ENCODE assay signal across 25 cellular contexts in genomic region chr17:9571201-9571600, GRCh38. TPM values are rescaled to one million over a fixed set of nuclear protein-coding genes. Genes with fewer than 3 reads are reported as not detected.
DNase-seq lines count a peak whose midpoint lies in the region; ATAC-seq and TF ChIP-seq lines count a peak whose summit lies in the region.
"Had no signal": no experiment of that assay in that cellular context is flagged by ENCODE, and none has a peak within 500 bp of the region (broad histone marks: within the 10 kb centered on the region; RNA-seq: fewer than 3 reads in every experiment).

No MANE protein-coding gene starts in this region.

- CTCF ChIA-PET in MCF 10A (lab: Yijun Ruan, JAX), result interaction anchor here (0.6 kb wide), 1 partner anchor 426 kb away, joined by 3 read pairs; no protein-coding TSS in a partner anchor

- H3K27ac ChIP-seq in breast epithelium (no peak overlapping the region), adrenal gland (no peak overlapping the region)
- H3K27ac ChIP-seq: 22Rv1; BLaER1 treated with 17β-estradiol and CSF1 and Interleukin-3, amounts not matched to agents 10 nM and 100 nM had no signal

- no peak for TF ChIP-seq CTCF in MCF 10A (IDR thresholded peaks at IDR 0.05; ENCODE audit: unreplicated experiment)
- TF ChIP-seq CTCF in breast epithelium (IDR thresholded peaks at IDR 0.05), result no peak
- no peak for TF ChIP-seq CTCF in adrenal gland (IDR thresholded peaks at IDR 0.05)

- BruUV-seq in MCF 10A (replicated peaks; lab: Mats Ljungman, UMichigan), result no TSS peak

- no peak overlapping the region for H3K4me3 Mint-ChIP-seq in MCF 10A (ENCODE audit: unreplicated experiment)
- no peak overlapping the region for H3K4me3 Mint-ChIP-seq in central memory CD8-positive, alpha-beta T cell
- H3K4me3 Mint-ChIP-seq: CD14-positive monocyte; CD4-positive, alpha-beta T cell; GM23338; H9; HFFc6 had no signal

- no peaks in the 10 kb centered on the region for H3K36me3 ChIP-seq in breast epithelium
- H3K36me3 ChIP-seq in MG63, result peaks cover 13% of the 10 kb centered on the region
- peaks cover 0 to 11% of the 10 kb centered on the region in 2 donors for H3K36me3 ChIP-seq in adrenal gland (replicated peaks in 1 of 2)
- H3K36me3 ChIP-seq: BE2C had no signal

- peaks cover 9% of the 10 kb centered on the region for H3K4me1 Mint-ChIP-seq in MCF 10A (ENCODE audit: insufficient read depth, unreplicated experiment)
- peaks cover 44% of the 10 kb centered on the region for H3K4me1 Mint-ChIP-seq in central memory CD8-positive, alpha-beta T cell
- H3K4me1 Mint-ChIP-seq: GM23338 had no signal

- H3K4me1 ChIP-seq in breast epithelium, result no peaks in the 10 kb centered on the region
- H3K4me1 ChIP-seq in adrenal gland (replicated peaks in 1 of 2), result peaks cover 0 to 20% of the 10 kb centered on the region in 2 donors
- H3K4me1 ChIP-seq: BE2C had no signal

- intact Hi-C loops in MCF 10A (cut with micrococcal nuclease) (no loop called here), breast epithelium (cut with DNase I; ENCODE audit: low total_unique reads) (no loop called here), adrenal gland (cut with DNase I) (no loop called here)

- H3K27me3 ChIP-seq in breast epithelium (no peaks in the 10 kb centered on the region), MG63 (no peaks in the 10 kb centered on the region), adrenal gland (no peaks in the 10 kb centered on the region)
- H3K27me3 ChIP-seq: BE2C; BLaER1 treated with 17β-estradiol and CSF1 and Interleukin-3, amounts not matched to agents 10 nM and 100 nM had no signal

- POLR2A ChIA-PET in MCF 10A (lab: Yijun Ruan, JAX), result interaction anchor here (0.7 kb wide), 1 partner anchor 684 kb away, joined by 5 read pairs; no protein-coding TSS in a partner anchor

- no peaks in the 10 kb centered on the region for H3K9me3 ChIP-seq in breast epithelium
- H3K9me3 ChIP-seq in MG63, result no peaks in the 10 kb centered on the region
- H3K9me3 ChIP-seq in adrenal gland (replicated peaks in 1 of 3), result no peaks in the 10 kb centered on the region
- H3K9me3 ChIP-seq: BE2C; BLaER1 treated with 17β-estradiol and CSF1 and Interleukin-3, amounts not matched to agents 10 nM and 100 nM had no signal

- H3K27me3 Mint-ChIP-seq in MCF 10A (ENCODE audit: insufficient read depth, unreplicated experiment), result no peaks in the 10 kb centered on the region
- no peaks in the 10 kb centered on the region for H3K27me3 Mint-ChIP-seq in central memory CD8-positive, alpha-beta T cell
- H3K27me3 Mint-ChIP-seq: CD4-positive, alpha-beta T cell had no signal

- DNase-seq in MCF 10A (ENCODE audit: unreplicated experiment) (no peak), breast epithelium (ENCODE audit: low spot score in 2 of 2) (no peak), islet precursor cell (peak; percentile 78), T-helper 1 cell (no peak), NCI-H1105 treated with DMSO at 0.1 percent for 48 hours (lab: John Stamatoyannopoulos, UW) (no peak), MG63 (no peak), adrenal gland (no peak)
- DNase-seq in central memory CD8-positive, alpha-beta T cell (ENCODE audit: low spot score in 2 of 2), result no peak
- DNase-seq: BE2C; CD4-positive, alpha-beta T cell; CD8-positive, alpha-beta memory T cell; DMS 273 treated with DMSO at 0.1 percent for 48 hours; DMS79; EL; GF-D8; H9; HFFc6 had no signal

- H3K27ac Mint-ChIP-seq in MCF 10A (ENCODE audit: low read depth, unreplicated experiment), result peak overlapping the region; percentile 8
- H3K27ac Mint-ChIP-seq in central memory CD8-positive, alpha-beta T cell (ENCODE audit: low read depth), result peak overlapping the region; percentile 86
- H3K27ac Mint-ChIP-seq: CD4-positive, alpha-beta T cell; H9; HFFc6 had no signal

- whole genome bisulfite sequencing in adrenal gland, 4 donors, result 88 to 97% (median 95%) methylated on average over 9 to 10 of the region's 10 CpGs

- TF ChIP-seq POLR2A in breast epithelium (IDR thresholded peaks at IDR 0.05), result no peak
- no peak for TF ChIP-seq POLR2A in adrenal gland (IDR thresholded peaks at IDR 0.05)

- no peaks in the 10 kb centered on the region for H3K9me3 Mint-ChIP-seq in MCF 10A (ENCODE audit: unreplicated experiment)
- no peaks in the 10 kb centered on the region for H3K9me3 Mint-ChIP-seq in central memory CD8-positive, alpha-beta T cell
- H3K9me3 Mint-ChIP-seq: CD14-positive monocyte; CD4-positive, alpha-beta T cell; CD8-positive, alpha-beta memory T cell; H9; HFFc6 had no signal

- ATAC-seq in central memory CD8-positive, alpha-beta T cell (replicated peaks; ENCODE audit: extremely low read depth, poor library complexity, severe bottlenecking), result no peak
- ATAC-seq: GM23338, HCT116 had no signal

- H3K4me3 ChIP-seq in breast epithelium (no peak overlapping the region), MG63 (no peak overlapping the region), adrenal gland (no peak overlapping the region)
- H3K4me3 ChIP-seq: BLaER1 treated with 17β-estradiol and CSF1 and Interleukin-3, amounts not matched to agents 10 nM and 100 nM; GM23338 had no signal

- H3K36me3 Mint-ChIP-seq in MCF 10A (ENCODE audit: insufficient read depth, unreplicated experiment), result peaks cover 6% of the 10 kb centered on the region
- peaks cover 14% of the 10 kb centered on the region for H3K36me3 Mint-ChIP-seq in central memory CD8-positive, alpha-beta T cell (ENCODE audit: insufficient read depth)

RNA-seq across cellular contexts. Expression of gene STX8, which starts 4.4 kb away (rescaled TPM):
- 49.0 and 65.0 TPM in 2 replicates for total RNA-seq in MCF 10A (2022)
- total RNA-seq in breast epithelium, result 100 to 1,000 TPM in 1 of 3 donors, 10 to 100 TPM in 2; 54.1 to 101 (median 60.4) TPM
- total RNA-seq in MG63 (2014; rRNA removed; shearing (Covaris generic); ENCODE audit: low replicate concordance), result 35.4 and 103 TPM in 2 replicates
- 10 to 100 TPM; 21.9 to 79.3 (median 72.3) TPM for total RNA-seq in adrenal gland
- 10 to 100 TPM; 60.1 to 94.1 (median 71.9) TPM for polyA plus RNA-seq in adrenal gland

RNA-seq across cellular contexts. Expression of gene CFAP52, which starts 5.2 kb away (rescaled TPM):
- not detected in 2 replicates for total RNA-seq in MCF 10A (2022)
- under 1 TPM in 1 of 3 donors, not detected in 2; 0.66 TPM for total RNA-seq in breast epithelium
- total RNA-seq in MG63 (2014; rRNA removed; shearing (Covaris generic); ENCODE audit: low replicate concordance), result not detected in 2 replicates
- total RNA-seq in adrenal gland, result under 1 TPM in 6 of 8 donors, not detected in 2; 0.42 to 0.90 (median 0.66) TPM
- polyA plus RNA-seq in adrenal gland, result under 1 TPM; 0.10 to 0.99 (median 0.48) TPM
- total RNA-seq: CD4-positive, alpha-beta T cell; CD8-positive, alpha-beta memory T cell; G401; GM23338; H4; H9; HFFc6 had no signal
- polyA plus RNA-seq: AG04450; CD14-positive monocyte; CD8-positive, alpha-beta memory T cell; GM23338 had no signal
